Comparison of ENCODE assay signal across 8 cellular contexts in the genomic region with DNA sequence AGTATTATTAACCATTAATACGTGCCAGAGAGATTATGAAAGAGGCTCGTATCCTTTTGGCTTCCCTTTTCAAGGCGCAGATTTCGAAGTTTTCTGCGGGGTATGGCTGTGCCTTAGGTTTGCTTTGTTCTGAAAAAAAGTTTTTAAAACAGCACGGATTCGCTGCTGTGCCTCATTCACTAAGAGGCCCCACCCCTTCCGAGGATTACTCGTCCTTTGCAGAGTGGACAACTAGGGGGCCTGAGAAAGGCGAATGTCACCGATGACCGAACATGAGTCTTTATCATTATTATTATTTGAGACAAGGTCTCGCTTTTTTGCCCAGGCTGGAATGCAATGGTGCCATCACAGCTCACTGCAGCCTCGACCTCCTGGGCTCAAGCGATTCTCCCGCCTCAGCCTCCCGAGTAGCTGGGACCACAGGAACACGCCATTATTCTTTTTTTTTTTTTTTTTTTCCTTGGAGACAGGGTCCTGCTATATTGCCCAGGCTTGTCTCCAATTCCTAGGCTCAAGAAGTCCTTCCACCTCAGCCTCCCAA. TPM values are rescaled to one million over a fixed set of nuclear protein-coding genes. Genes with fewer than 3 reads are reported as not detected.
DNase-seq lines count a peak whose midpoint lies in the region; ATAC-seq and TF ChIP-seq lines count a peak whose summit lies in the region.

No MANE protein-coding gene starts in this region.

- peak overlapping the region; percentile 99 for H3K4me3 Mint-ChIP-seq in stimulated activated memory B cell treated with anti-CD40 and anti-IgM and Interleukin-4, amounts not matched to agents 10 μg/mL and 1 μg/mL and 100 μg/mL, for 72 hours

- peak overlapping the region; percentile 98 for H3K27ac Mint-ChIP-seq in stimulated activated memory B cell treated with anti-CD40 and anti-IgM and Interleukin-4, amounts not matched to agents 10 μg/mL and 1 μg/mL and 100 μg/mL, for 72 hours

- H3K36me3 Mint-ChIP-seq in stimulated activated memory B cell treated with anti-CD40 and anti-IgM and Interleukin-4, amounts not matched to agents 10 μg/mL and 1 μg/mL and 100 μg/mL, for 72 hours: peaks cover 6% of the 10 kb centered on the region

- H3K27me3 ChIP-seq in layer of hippocampus (ENCODE audit: control insufficient read depth, insufficient read depth, low read length): no peaks in the 10 kb centered on the region

- peaks cover 20% of the 10 kb centered on the region for H3K4me1 Mint-ChIP-seq in stimulated activated memory B cell treated with anti-CD40 and anti-IgM and Interleukin-4, amounts not matched to agents 10 μg/mL and 1 μg/mL and 100 μg/mL, for 72 hours

- H3K27ac ChIP-seq in cingulate gyrus (ENCODE audit: low read depth, low read length): peak overlapping the region; percentile 81
- peak overlapping the region; percentile 92 for H3K27ac ChIP-seq in layer of hippocampus (ENCODE audit: low read depth, low read length)

- peak; percentile 15 for ATAC-seq in HG03135 (IDR thresholded peaks at IDR 0.05; ENCODE audit: unreplicated experiment)
- peak; percentile 63 for ATAC-seq in stimulated activated memory B cell treated with anti-CD40 and anti-IgM and Interleukin-4, amounts not matched to agents 10 μg/mL and 1 μg/mL and 100 μg/mL, for 72 hours

- TF ChIP-seq CTCF in AG09319 (IDR thresholded peaks at IDR 0.05; ENCODE audit: low read depth, low read length) (peak; percentile 31), GM12874 (IDR thresholded peaks at IDR 0.05; ENCODE audit: insufficient read depth, low read depth, low read length) (0 out of 2 replicates have a peak, but pooled peaks have one; percentile 10)

- DNase-seq in AG09319 (ENCODE audit: extremely low read depth, low read depth): peak; percentile 61
- peak; percentile 32 for DNase-seq in SK-N-DZ (ENCODE audit: low spot score)
- no peak for DNase-seq in cerebellar nuclear complex (lab: John Stamatoyannopoulos, UW)

- H3K27me3 Mint-ChIP-seq in stimulated activated memory B cell treated with anti-CD40 and anti-IgM and Interleukin-4, amounts not matched to agents 10 μg/mL and 1 μg/mL and 100 μg/mL, for 72 hours: no peaks in the 10 kb centered on the region

- no peaks in the 10 kb centered on the region for H3K9me3 Mint-ChIP-seq in stimulated activated memory B cell treated with anti-CD40 and anti-IgM and Interleukin-4, amounts not matched to agents 10 μg/mL and 1 μg/mL and 100 μg/mL, for 72 hours

RNA-seq across cellular contexts. Expression of a gene that starts 0.7 kb away (rescaled TPM):
- polyA plus RNA-seq in SK-N-DZ (2014; cell fraction: cytosol; rRNA removed): 38.8 and 44.2 TPM in 2 replicates
- 36.0 and 47.6 TPM in 2 replicates for polyA plus RNA-seq in SK-N-DZ (2014; cell fraction: nucleus; rRNA removed)

RNA-seq across cellular contexts. Expression of a gene that starts 31.4 kb away (rescaled TPM):
- 16.8 and 17.2 TPM in 2 replicates for polyA plus RNA-seq in SK-N-DZ (2014; cell fraction: cytosol; rRNA removed)
- 10.5 and 11.0 TPM in 2 replicates for polyA plus RNA-seq in SK-N-DZ (2014; cell fraction: nucleus; rRNA removed)

RNA-seq across cellular contexts. Expression of a gene that starts 36.3 kb away (rescaled TPM):
- polyA plus RNA-seq in SK-N-DZ (2014; cell fraction: cytosol; rRNA removed): 6.7 and 9.9 TPM in 2 replicates
- 7.7 and 17.2 TPM in 2 replicates for polyA plus RNA-seq in SK-N-DZ (2014; cell fraction: nucleus; rRNA removed)

Comparison
In these comparisons a context has a peak if more than half of its experiments do, and no peak if none do; other contexts are left out.
1. DNase-seq: peak in AG09319 (single experiment) and SK-N-DZ (single experiment); none in cerebellar nuclear complex (0 of 2).